In genomic region chr3:72798552-72799195, GRCh38 we compare ENCODE assay signal across 24 cellular contexts. TPM values are rescaled to one million over a fixed set of nuclear protein-coding genes. Genes with fewer than 3 reads are reported as not detected.
DNase-seq lines count a peak whose midpoint lies in the region; ATAC-seq and TF ChIP-seq lines count a peak whose summit lies in the region.
"Had no signal": no experiment of that assay in that cellular context is flagged by ENCODE, and none has a peak within 500 bp of the region (broad histone marks: within the 10 kb centered on the region; RNA-seq: fewer than 3 reads in every experiment).

No MANE protein-coding gene starts in this region.

- H3K36me3 Mint-ChIP-seq in endothelial cell (ENCODE audit: low read depth, unreplicated experiment) (no peaks in the 10 kb centered on the region), osteocyte (ENCODE audit: unreplicated experiment) (peaks cover 3% of the 10 kb centered on the region)
- peaks cover 33% of the 10 kb centered on the region for H3K36me3 Mint-ChIP-seq in activated CD8-positive, alpha-beta T cell treated with anti-CD3 and anti-CD28 coated beads, Interleukin-2, amount 10 ng/mL, durations not matched to agents 7 days and 5 days (ENCODE audit: low read depth)
- H3K36me3 Mint-ChIP-seq: natural killer cell had no signal

- DNase-seq in RPMI7951 (ENCODE audit: low read depth): peak; percentile 19
- no peak for DNase-seq in endothelial cell (ENCODE audit: low spot score)
- DNase-seq in osteocyte (ENCODE audit: extremely low spot score, unreplicated experiment): no peak
- no peak for DNase-seq in activated CD8-positive, alpha-beta T cell treated with anti-CD3 and anti-CD28 coated beads, Interleukin-2, amount 10 ng/mL, durations not matched to agents 7 days and 5 days
- no peak for DNase-seq in AG08395 (ENCODE audit: low spot score)
- DNase-seq: activated CD4-positive, alpha-beta memory T cell treated with anti-CD3 and anti-CD28 coated beads, Interleukin-2, amount 10 ng/mL, durations not matched to agents 7 days and 5 days; activated CD4-positive, alpha-beta T cell treated with anti-CD3 and anti-CD28 coated beads for 1 hour; colonic mucosa; DMS53; effector CD8-positive, alpha-beta T cell; foreskin keratinocyte; natural killer cell; stimulated activated CD4-positive, alpha-beta T cell treated with anti-CD3 and anti-CD28 coated beads, Interleukin-15, amount 100 ng/mL, for 24 hours; stimulated activated CD4-positive, alpha-beta T cell treated with anti-CD3 and anti-CD28 coated beads, Interleukin-4, amount 100 ng/mL, for 4 hours; T-helper 17 cell had no signal

- no peak overlapping the region for H3K4me3 Mint-ChIP-seq in endothelial cell (ENCODE audit: unreplicated experiment)
- no peak overlapping the region for H3K4me3 Mint-ChIP-seq in osteocyte (ENCODE audit: unreplicated experiment)
- no peak overlapping the region for H3K4me3 Mint-ChIP-seq in activated CD8-positive, alpha-beta T cell treated with anti-CD3 and anti-CD28 coated beads, Interleukin-2, amount 10 ng/mL, durations not matched to agents 7 days and 5 days
- H3K4me3 Mint-ChIP-seq: activated CD4-positive, alpha-beta memory T cell treated with anti-CD3 and anti-CD28 coated beads, Interleukin-2, amount 10 ng/mL, durations not matched to agents 7 days and 5 days; activated naive CD8-positive, alpha-beta T cell; IgD-negative memory B cell; natural killer cell; T-helper 17 cell had no signal

- ATAC-seq in activated CD8-positive, alpha-beta T cell treated with anti-CD3 and anti-CD28 coated beads, Interleukin-2, amount 10 ng/mL, durations not matched to agents 7 days and 5 days: no peak
- ATAC-seq in GM19467 (IDR thresholded peaks at IDR 0.05; ENCODE audit: unreplicated experiment) (no peak), GM21576 (IDR thresholded peaks at IDR 0.05; ENCODE audit: unreplicated experiment) (no peak)
- ATAC-seq: foreskin keratinocyte, natural killer cell, T-helper 17 cell had no signal

- no peak overlapping the region for H3K27ac ChIP-seq in HEK293 (ENCODE audit: extremely low read depth, low read depth, low read length)
- H3K27ac ChIP-seq: BLaER1, colonic mucosa, foreskin keratinocyte, transverse colon had no signal

- POLR2A ChIA-PET in HEK293 (lab: Yijun Ruan, JAX): interaction anchor here (0.6 to 1.6 kb wide), 2 partner anchors 60 to 98 kb away, joined by 3 to 5 read pairs; no protein-coding TSS in a partner anchor
- POLR2A ChIA-PET in activated CD8-positive, alpha-beta T cell treated with anti-CD3 and anti-CD28 coated beads, Interleukin-2, amount 10 ng/mL, durations not matched to agents 7 days and 5 days (lab: Charles Lee): no interaction called here

- H3K27ac Mint-ChIP-seq in endothelial cell (ENCODE audit: unreplicated experiment): peak overlapping the region; percentile 38
- peak overlapping the region; percentile 1 for H3K27ac Mint-ChIP-seq in osteocyte (ENCODE audit: unreplicated experiment)
- H3K27ac Mint-ChIP-seq in activated CD8-positive, alpha-beta T cell treated with anti-CD3 and anti-CD28 coated beads, Interleukin-2, amount 10 ng/mL, durations not matched to agents 7 days and 5 days: no peak overlapping the region
- H3K27ac Mint-ChIP-seq: activated CD4-positive, alpha-beta memory T cell treated with anti-CD3 and anti-CD28 coated beads, Interleukin-2, amount 10 ng/mL, durations not matched to agents 7 days and 5 days; activated naive CD8-positive, alpha-beta T cell; IgD-negative memory B cell; natural killer cell; T-helper 17 cell had no signal

- H3K9me3 ChIP-seq in HEK293 (ENCODE audit: control insufficient read depth, insufficient read depth, low read depth, low read length): no peaks in the 10 kb centered on the region
- H3K9me3 ChIP-seq: BLaER1, colonic mucosa, heart left ventricle, mucosa of descending colon, transverse colon had no signal

- peaks cover 13% of the 10 kb centered on the region for H3K4me1 Mint-ChIP-seq in endothelial cell (ENCODE audit: unreplicated experiment)
- H3K4me1 Mint-ChIP-seq in osteocyte (ENCODE audit: unreplicated experiment): peaks cover 15% of the 10 kb centered on the region
- peaks cover 8% of the 10 kb centered on the region for H3K4me1 Mint-ChIP-seq in activated CD8-positive, alpha-beta T cell treated with anti-CD3 and anti-CD28 coated beads, Interleukin-2, amount 10 ng/mL, durations not matched to agents 7 days and 5 days (ENCODE audit: low read depth)
- H3K4me1 Mint-ChIP-seq: natural killer cell had no signal

- TF ChIP-seq CTCF in HEK293 (tag by site-specific recombination; IDR thresholded peaks at IDR 0.05) (no peak), endothelial cell (IDR thresholded peaks at IDR 0.05; ENCODE audit: unreplicated experiment) (no peak), osteocyte (IDR thresholded peaks at IDR 0.05) (no peak)

- H3K4me3 ChIP-seq in HEK293 (ENCODE audit: low read depth, low read length): no peak overlapping the region
- H3K4me3 ChIP-seq: BLaER1, colonic mucosa, heart left ventricle, mucosa of descending colon, transverse colon had no signal

- H3K9me3 Mint-ChIP-seq in endothelial cell (ENCODE audit: unreplicated experiment) (no peaks in the 10 kb centered on the region), osteocyte (ENCODE audit: unreplicated experiment) (no peaks in the 10 kb centered on the region)
- no peaks in the 10 kb centered on the region for H3K9me3 Mint-ChIP-seq in activated CD8-positive, alpha-beta T cell treated with anti-CD3 and anti-CD28 coated beads, Interleukin-2, amount 10 ng/mL, durations not matched to agents 7 days and 5 days (ENCODE audit: insufficient read depth)
- H3K9me3 Mint-ChIP-seq: activated CD4-positive, alpha-beta memory T cell treated with anti-CD3 and anti-CD28 coated beads, Interleukin-2, amount 10 ng/mL, durations not matched to agents 7 days and 5 days; IgD-negative memory B cell; natural killer cell had no signal

- CTCF ChIA-PET in HEK293 (lab: Yijun Ruan, JAX): interaction anchor here (0.5 kb wide), 1 partner anchor 248 kb away, joined by 3 read pairs; no protein-coding TSS in a partner anchor
- CTCF ChIA-PET in activated CD8-positive, alpha-beta T cell treated with anti-CD3 and anti-CD28 coated beads, Interleukin-2, amount 10 ng/mL, durations not matched to agents 7 days and 5 days (lab: Charles Lee): interaction anchor here (0.6 kb wide), 1 partner anchor 23 kb away, joined by 4 read pairs; no protein-coding TSS in a partner anchor

- H3K27me3 Mint-ChIP-seq in endothelial cell (ENCODE audit: unreplicated experiment): peaks cover 2% of the 10 kb centered on the region
- no peaks in the 10 kb centered on the region for H3K27me3 Mint-ChIP-seq in osteocyte (ENCODE audit: unreplicated experiment)
- no peaks in the 10 kb centered on the region for H3K27me3 Mint-ChIP-seq in activated CD8-positive, alpha-beta T cell treated with anti-CD3 and anti-CD28 coated beads, Interleukin-2, amount 10 ng/mL, durations not matched to agents 7 days and 5 days (ENCODE audit: low read depth)
- H3K27me3 Mint-ChIP-seq: activated CD4-positive, alpha-beta memory T cell treated with anti-CD3 and anti-CD28 coated beads, Interleukin-2, amount 10 ng/mL, durations not matched to agents 7 days and 5 days; activated naive CD8-positive, alpha-beta T cell; IgD-negative memory B cell; T-helper 17 cell had no signal

- H3K36me3 ChIP-seq in HEK293 (ENCODE audit: control insufficient read depth in 2 of 2, insufficient read depth in 1 of 2, low read length in 2 of 2): peaks cover 0 to 2% of the 10 kb centered on the region in 2 experiments; a peak in 1 of 3 replicates
- H3K36me3 ChIP-seq: colonic mucosa, heart left ventricle, transverse colon had no signal

- H3K4me1 ChIP-seq in HEK293 (ENCODE audit: control insufficient read depth, insufficient read depth, low read length): peaks cover 9% of the 10 kb centered on the region; the same call in 1 of the 2 replicates
- H3K4me1 ChIP-seq: BLaER1, colonic mucosa, foreskin keratinocyte had no signal

TF ChIP-seq in HEK293, 187 proteins besides CTCF, POLR2A, EP300 and RAD21:
- TF ChIP-seq ZEB2 (tag by site-specific recombination; IDR thresholded peaks at IDR 0.05) (no peak), ZNF18 (tag by site-specific recombination; IDR thresholded peaks at IDR 0.05) (0 out of 2 replicates have a peak, but pooled peaks have one; percentile 27), PRDM6 (tag by site-specific recombination; IDR thresholded peaks at IDR 0.05) (0 out of 2 replicates have a peak, but pooled peaks have one; percentile 50)

RNA-seq across cellular contexts. Expression of gene SHQ1, which starts 49.6 kb away (rescaled TPM):
- total RNA-seq in RPMI7951 (2014; rRNA removed; shearing (Covaris generic)): 25.5 and 29.4 TPM in 2 replicates
- 26.9 TPM for total RNA-seq in endothelial cell (ENCODE audit: unreplicated experiment)
- total RNA-seq in osteocyte: 18.0 and 19.2 TPM in 2 replicates
- 10 to 100 TPM; 27.2 to 28.0 TPM for total RNA-seq in activated CD8-positive, alpha-beta T cell treated with anti-CD3 and anti-CD28 coated beads, Interleukin-2, amount 10 ng/mL, durations not matched to agents 7 days and 5 days
